In the genomic region with DNA sequence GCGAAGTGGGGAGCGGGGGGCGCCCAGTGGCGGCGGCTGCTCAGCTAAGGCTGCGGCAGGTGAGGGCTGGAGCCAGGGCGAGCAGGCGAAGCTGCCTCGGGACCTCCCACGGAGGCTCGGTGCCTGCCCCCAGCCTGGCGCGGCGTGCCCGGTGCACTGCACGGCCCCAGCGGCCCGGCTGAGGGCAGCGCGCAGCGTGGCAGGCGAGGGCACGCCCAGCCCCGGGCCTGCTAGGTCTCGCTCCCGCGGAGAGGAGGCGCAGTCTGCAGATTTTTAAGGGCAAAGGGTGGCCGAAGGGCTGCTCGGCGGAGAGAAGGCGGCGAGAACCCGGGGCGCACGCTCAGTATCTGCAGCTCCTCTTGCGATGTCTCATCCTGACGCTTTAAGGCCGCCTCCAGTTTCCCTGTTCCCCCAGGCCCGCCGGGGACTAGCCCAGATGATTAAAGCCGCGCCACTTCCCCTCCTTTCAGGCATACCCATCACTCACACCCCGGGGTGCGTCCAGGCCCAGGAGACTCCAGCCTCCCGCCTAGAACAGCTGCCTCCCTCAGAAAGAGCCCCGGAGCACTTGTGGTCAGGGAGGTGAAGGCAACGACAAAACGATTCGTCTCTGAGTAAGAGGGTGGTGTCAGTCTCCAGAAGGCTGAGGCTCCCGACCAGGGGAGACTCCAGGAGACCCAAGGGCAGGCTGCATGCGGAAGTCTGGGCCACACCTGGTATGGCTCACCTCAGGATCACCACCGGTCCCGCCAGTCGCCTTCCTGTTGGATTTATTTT, we compare ENCODE assay signal across 8 cellular contexts. TPM values are rescaled to one million over a fixed set of nuclear protein-coding genes. Genes with fewer than 3 reads are reported as not detected.
DNase-seq lines count a peak whose midpoint lies in the region; ATAC-seq and TF ChIP-seq lines count a peak whose summit lies in the region.

FERMT1 (minus strand) TSS at position 158 of the 777 bp plus-strand sequence. CDS start 3,476 bp downstream, outside the sequence.

- peaks cover 37% of the 10 kb centered on the region for H3K27me3 Mint-ChIP-seq in activated T-helper 1 cell treated with anti-CD3 and anti-CD28 coated beads, Interleukin-12 subunit alpha, Interleukin-12 subunit beta, Interleukin-2, Interleukin-4 antibody, amounts not matched to agents 30 ng/mL and 10 ng/mL and 1 ng/mL, durations not matched to agents 14 hours and 24 hours and 36 hours (ENCODE audit: insufficient read depth)
- peaks cover 43% of the 10 kb centered on the region for H3K27me3 Mint-ChIP-seq in osteocyte (ENCODE audit: unreplicated experiment)

- no peaks in the 10 kb centered on the region for H3K36me3 ChIP-seq in effector memory CD4-positive, alpha-beta T cell (ENCODE audit: control insufficient read depth, insufficient read depth, low read length)

- H3K27me3 ChIP-seq in effector memory CD4-positive, alpha-beta T cell (replicated peaks; ENCODE audit: control insufficient read depth, insufficient read depth, low read length, poor library complexity, severe bottlenecking), result peaks cover 24% of the 10 kb centered on the region

- peak within 1 kb of the TSS; percentile 59 for H3K4me3 Mint-ChIP-seq in activated T-helper 1 cell treated with anti-CD3 and anti-CD28 coated beads, Interleukin-12 subunit alpha, Interleukin-12 subunit beta, Interleukin-2, Interleukin-4 antibody, amounts not matched to agents 30 ng/mL and 10 ng/mL and 1 ng/mL, durations not matched to agents 14 hours and 24 hours and 36 hours
- H3K4me3 Mint-ChIP-seq in osteocyte (ENCODE audit: unreplicated experiment), result peak within 1 kb of the TSS; percentile 71

- peak; percentile 19 for DNase-seq in NCI-H1436 (lab: John Stamatoyannopoulos, UW)
- no peak for DNase-seq in NCI-H1436 treated with DMSO at 0.1 percent for 48 hours (lab: John Stamatoyannopoulos, UW)
- DNase-seq in NCI-H345 (lab: John Stamatoyannopoulos, UW), result peak; percentile 62
- DNase-seq in activated T-helper 1 cell treated with anti-CD3 and anti-CD28 coated beads, Interleukin-12 subunit alpha, Interleukin-12 subunit beta, Interleukin-2, Interleukin-4 antibody, amounts not matched to agents 30 ng/mL and 10 ng/mL and 1 ng/mL, durations not matched to agents 14 hours and 24 hours and 36 hours (ENCODE audit: low spot score), result peak; percentile 14
- DNase-seq in globus pallidus (ENCODE audit: low spot score), result peak; percentile 19
- peak; percentile 85 for DNase-seq in osteocyte (ENCODE audit: extremely low spot score, unreplicated experiment)
- no peak for DNase-seq in effector memory CD4-positive, alpha-beta T cell

- no peaks in the 10 kb centered on the region for H3K9me3 ChIP-seq in effector memory CD4-positive, alpha-beta T cell (ENCODE audit: control insufficient read depth, low read length)

- H3K4me1 Mint-ChIP-seq in activated T-helper 1 cell treated with anti-CD3 and anti-CD28 coated beads, Interleukin-12 subunit alpha, Interleukin-12 subunit beta, Interleukin-2, Interleukin-4 antibody, amounts not matched to agents 30 ng/mL and 10 ng/mL and 1 ng/mL, durations not matched to agents 14 hours and 24 hours and 36 hours (ENCODE audit: low read depth), result no peaks in the 10 kb centered on the region
- peaks cover 12% of the 10 kb centered on the region for H3K4me1 Mint-ChIP-seq in osteocyte (ENCODE audit: unreplicated experiment)

- no peaks in the 10 kb centered on the region for H3K9me3 Mint-ChIP-seq in activated T-helper 1 cell treated with anti-CD3 and anti-CD28 coated beads, Interleukin-12 subunit alpha, Interleukin-12 subunit beta, Interleukin-2, Interleukin-4 antibody, amounts not matched to agents 30 ng/mL and 10 ng/mL and 1 ng/mL, durations not matched to agents 14 hours and 24 hours and 36 hours
- no peaks in the 10 kb centered on the region for H3K9me3 Mint-ChIP-seq in osteocyte (ENCODE audit: unreplicated experiment)

- H3K36me3 Mint-ChIP-seq in activated T-helper 1 cell treated with anti-CD3 and anti-CD28 coated beads, Interleukin-12 subunit alpha, Interleukin-12 subunit beta, Interleukin-2, Interleukin-4 antibody, amounts not matched to agents 30 ng/mL and 10 ng/mL and 1 ng/mL, durations not matched to agents 14 hours and 24 hours and 36 hours (ENCODE audit: low read depth), result no peaks in the 10 kb centered on the region
- H3K36me3 Mint-ChIP-seq in osteocyte (ENCODE audit: unreplicated experiment), result no peaks in the 10 kb centered on the region

- H3K4me3 ChIP-seq in effector memory CD4-positive, alpha-beta T cell (ENCODE audit: insufficient read depth, low read depth, low read length, poor library complexity, severe bottlenecking), result no peak within 1 kb of the TSS

- H3K27ac Mint-ChIP-seq in activated T-helper 1 cell treated with anti-CD3 and anti-CD28 coated beads, Interleukin-12 subunit alpha, Interleukin-12 subunit beta, Interleukin-2, Interleukin-4 antibody, amounts not matched to agents 30 ng/mL and 10 ng/mL and 1 ng/mL, durations not matched to agents 14 hours and 24 hours and 36 hours, result no peak within 1 kb of the TSS
- H3K27ac Mint-ChIP-seq in osteocyte (ENCODE audit: unreplicated experiment), result no peak within 1 kb of the TSS

- intact Hi-C loops in activated T-helper 1 cell treated with anti-CD3 and anti-CD28 coated beads, Interleukin-12 subunit alpha, Interleukin-12 subunit beta, Interleukin-2, Interleukin-4 antibody, amounts not matched to agents 30 ng/mL and 10 ng/mL and 1 ng/mL, durations not matched to agents 14 hours and 24 hours and 36 hours (cut with micrococcal nuclease), result no loop called here

- ATAC-seq in HG02852 (IDR thresholded peaks at IDR 0.05; ENCODE audit: unreplicated experiment), result peak; percentile 48

- no peak for TF ChIP-seq CTCF in osteocyte (IDR thresholded peaks at IDR 0.05)

- H3K4me1 ChIP-seq in effector memory CD4-positive, alpha-beta T cell (ENCODE audit: control insufficient read depth, insufficient read depth, low read length, poor library complexity, severe bottlenecking), result peaks cover 6% of the 10 kb centered on the region

- H3K27ac ChIP-seq in effector memory CD4-positive, alpha-beta T cell (ENCODE audit: insufficient read depth, low read length, poor library complexity, severe bottlenecking), result no peak within 1 kb of the TSS

RNA-seq across cellular contexts. Expression of gene FERMT1, which starts in this region (rescaled TPM):
- 0.29 and 0.93 TPM in 2 replicates for total RNA-seq in activated T-helper 1 cell treated with anti-CD3 and anti-CD28 coated beads, Interleukin-12 subunit alpha, Interleukin-12 subunit beta, Interleukin-2, Interleukin-4 antibody, amounts not matched to agents 30 ng/mL and 10 ng/mL and 1 ng/mL, durations not matched to agents 14 hours and 24 hours and 36 hours
- total RNA-seq in osteocyte, result 0.27 TPM in 1 of 2 replicates, not detected in the other

Comparison
In these comparisons a context has a peak if more than half of its experiments do, and no peak if none do; other contexts are left out.
1. DNase-seq: peak in NCI-H1436 (single experiment), NCI-H345 (single experiment) and globus pallidus (single experiment); none in NCI-H1436 treated with DMSO at 0.1 percent for 48 hours (single experiment) and effector memory CD4-positive, alpha-beta T cell (0 of 3).
2. Peak in DNase-seq in activated T-helper 1 cell treated with anti-CD3 and anti-CD28 coated beads, Interleukin-12 subunit alpha, Interleukin-12 subunit beta, Interleukin-2, Interleukin-4 antibody, amounts not matched to agents 30 ng/mL and 10 ng/mL and 1 ng/mL, durations not matched to agents 14 hours and 24 hours and 36 hours; RNA of the gene not detected or under 1 TPM.
3. Peak in DNase-seq in osteocyte; RNA of the gene not detected or under 1 TPM.